ENCODE assay signal across 22 cellular contexts in genomic region chr1:18711561-18712253, GRCh38.
"Had no signal": no experiment of that assay in that cellular context is flagged by ENCODE, and none has a peak within 500 bp of the region (broad histone marks: within the 10 kb centered on the region; RNA-seq: fewer than 3 reads in every experiment).

No MANE protein-coding gene starts in this region.

- DNase-seq: effector memory CD4-positive, alpha-beta T cell; heart left ventricle; hypothalamus; kidney glomerular epithelial cell; mesendoderm; naive thymus-derived CD8-positive, alpha-beta T cell; occipital lobe; pancreas; right cardiac atrium; spleen; stimulated activated CD4-positive, alpha-beta T cell treated with anti-CD3 and anti-CD28 coated beads, Interleukin-15, amount 100 ng/mL, for 24 hours; stimulated activated CD4-positive, alpha-beta T cell treated with anti-CD3 and anti-CD28 coated beads, Interleukin-1b, Interleukin-23, amount 100 ng/mL, for 48 hours; stimulated activated CD4-positive, alpha-beta T cell treated with anti-CD3 and anti-CD28 coated beads, Interleukin-4, amount 100 ng/mL, for 24 hours; substantia nigra; transverse colon had no signal

- H3K4me2 ChIP-seq: neural progenitor cell had no signal

- ATAC-seq: esophagus mucosa; heart left ventricle; naive thymus-derived CD8-positive, alpha-beta T cell; pancreas; right cardiac atrium; stimulated activated memory B cell treated with anti-CD40 and anti-IgM and Interleukin-4, amounts not matched to agents 10 μg/mL and 1 μg/mL and 100 μg/mL, for 72 hours had no signal

- H2AFZ ChIP-seq: neural progenitor cell had no signal

- FAIRE-seq: endometrium, frontal cortex, islet of Langerhans, pancreas had no signal

- H3K4me3 ChIP-seq: heart left ventricle, neural progenitor cell, pancreas, spleen, thoracic aorta, transverse colon had no signal

- H3K9me3 ChIP-seq: heart left ventricle, pancreas, spleen, thoracic aorta, transverse colon had no signal

- H3K9ac ChIP-seq: neural progenitor cell had no signal

- H3K27ac ChIP-seq: heart left ventricle, neural progenitor cell, pancreas, spleen, thoracic aorta, transverse colon had no signal

- H3K4me1 ChIP-seq: pancreas, transverse colon had no signal

- H3K36me3 ChIP-seq: heart left ventricle, neural progenitor cell, pancreas, spleen, thoracic aorta, transverse colon had no signal
